1 cellular context compared by ENCODE assay signal in genomic region chr9:133959966-133960567, GRCh38.
TF ChIP-seq lines count a peak whose summit lies in the region.

No MANE protein-coding gene starts in this region.

TF ChIP-seq in GM23338, 12 proteins besides CTCF, POLR2A, EP300 and RAD21 (continued from another document):
- TF ChIP-seq ZNF462 (CRISPR knock-in tag; IDR thresholded peaks at IDR 0.05) (no peak), NANOG (IDR thresholded peaks at IDR 0.05; ENCODE audit: borderline replicate concordance) (no peak), CREB1 (CRISPR knock-in tag; IDR thresholded peaks at IDR 0.05; ENCODE audit: low read depth) (no peak), ZNF114 (CRISPR knock-in tag; IDR thresholded peaks at IDR 0.05) (no peak)
